Comparison of ENCODE assay signal across 1 cellular context in genomic region chr6:131916091-131916796, GRCh38.
A peak's percentile ranks its signal among the peaks of the same experiment; 100 is the strongest.
TF ChIP-seq lines count a peak whose summit lies in the region.

No MANE protein-coding gene starts in this region.

TF ChIP-seq in WTC11, 78 proteins besides CTCF, POLR2A, EP300 and RAD21:
- TF ChIP-seq, protein P1, sequence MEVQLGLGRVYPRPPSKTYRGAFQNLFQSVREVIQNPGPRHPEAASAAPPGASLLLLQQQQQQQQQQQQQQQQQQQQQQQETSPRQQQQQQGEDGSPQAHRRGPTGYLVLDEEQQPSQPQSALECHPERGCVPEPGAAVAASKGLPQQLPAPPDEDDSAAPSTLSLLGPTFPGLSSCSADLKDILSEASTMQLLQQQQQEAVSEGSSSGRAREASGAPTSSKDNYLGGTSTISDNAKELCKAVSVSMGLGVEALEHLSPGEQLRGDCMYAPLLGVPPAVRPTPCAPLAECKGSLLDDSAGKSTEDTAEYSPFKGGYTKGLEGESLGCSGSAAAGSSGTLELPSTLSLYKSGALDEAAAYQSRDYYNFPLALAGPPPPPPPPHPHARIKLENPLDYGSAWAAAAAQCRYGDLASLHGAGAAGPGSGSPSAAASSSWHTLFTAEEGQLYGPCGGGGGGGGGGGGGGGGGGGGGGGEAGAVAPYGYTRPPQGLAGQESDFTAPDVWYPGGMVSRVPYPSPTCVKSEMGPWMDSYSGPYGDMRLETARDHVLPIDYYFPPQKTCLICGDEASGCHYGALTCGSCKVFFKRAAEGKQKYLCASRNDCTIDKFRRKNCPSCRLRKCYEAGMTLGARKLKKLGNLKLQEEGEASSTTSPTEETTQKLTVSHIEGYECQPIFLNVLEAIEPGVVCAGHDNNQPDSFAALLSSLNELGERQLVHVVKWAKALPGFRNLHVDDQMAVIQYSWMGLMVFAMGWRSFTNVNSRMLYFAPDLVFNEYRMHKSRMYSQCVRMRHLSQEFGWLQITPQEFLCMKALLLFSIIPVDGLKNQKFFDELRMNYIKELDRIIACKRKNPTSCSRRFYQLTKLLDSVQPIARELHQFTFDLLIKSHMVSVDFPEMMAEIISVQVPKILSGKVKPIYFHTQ (CRISPR knock-in tag; IDR thresholded peaks at IDR 0.05) = peak; percentile 81; the same call in 1 of the 2 replicates
- TF ChIP-seq, protein P2, sequence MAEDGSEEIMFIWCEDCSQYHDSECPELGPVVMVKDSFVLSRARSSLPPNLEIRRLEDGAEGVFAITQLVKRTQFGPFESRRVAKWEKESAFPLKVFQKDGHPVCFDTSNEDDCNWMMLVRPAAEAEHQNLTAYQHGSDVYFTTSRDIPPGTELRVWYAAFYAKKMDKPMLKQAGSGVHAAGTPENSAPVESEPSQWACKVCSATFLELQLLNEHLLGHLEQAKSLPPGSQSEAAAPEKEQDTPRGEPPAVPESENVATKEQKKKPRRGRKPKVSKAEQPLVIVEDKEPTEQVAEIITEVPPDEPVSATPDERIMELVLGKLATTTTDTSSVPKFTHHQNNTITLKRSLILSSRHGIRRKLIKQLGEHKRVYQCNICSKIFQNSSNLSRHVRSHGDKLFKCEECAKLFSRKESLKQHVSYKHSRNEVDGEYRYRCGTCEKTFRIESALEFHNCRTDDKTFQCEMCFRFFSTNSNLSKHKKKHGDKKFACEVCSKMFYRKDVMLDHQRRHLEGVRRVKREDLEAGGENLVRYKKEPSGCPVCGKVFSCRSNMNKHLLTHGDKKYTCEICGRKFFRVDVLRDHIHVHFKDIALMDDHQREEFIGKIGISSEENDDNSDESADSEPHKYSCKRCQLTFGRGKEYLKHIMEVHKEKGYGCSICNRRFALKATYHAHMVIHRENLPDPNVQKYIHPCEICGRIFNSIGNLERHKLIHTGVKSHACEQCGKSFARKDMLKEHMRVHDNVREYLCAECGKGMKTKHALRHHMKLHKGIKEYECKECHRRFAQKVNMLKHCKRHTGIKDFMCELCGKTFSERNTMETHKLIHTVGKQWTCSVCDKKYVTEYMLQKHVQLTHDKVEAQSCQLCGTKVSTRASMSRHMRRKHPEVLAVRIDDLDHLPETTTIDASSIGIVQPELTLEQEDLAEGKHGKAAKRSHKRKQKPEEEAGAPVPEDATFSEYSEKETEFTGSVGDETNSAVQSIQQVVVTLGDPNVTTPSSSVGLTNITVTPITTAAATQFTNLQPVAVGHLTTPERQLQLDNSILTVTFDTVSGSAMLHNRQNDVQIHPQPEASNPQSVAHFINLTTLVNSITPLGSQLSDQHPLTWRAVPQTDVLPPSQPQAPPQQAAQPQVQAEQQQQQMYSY (CRISPR knock-in tag; IDR thresholded peaks at IDR 0.05) = 0 out of 2 replicates have a peak, but pooled peaks have one; percentile 5
- peak; percentile 50; the same call in 1 of the 2 replicates for TF ChIP-seq EMX1 (CRISPR knock-in tag; IDR thresholded peaks at IDR 0.05)
- peak; percentile 13; the same call in 1 of the 2 replicates for TF ChIP-seq ZNF671 (CRISPR knock-in tag; IDR thresholded peaks at IDR 0.05)
- TF ChIP-seq NFATC4 (CRISPR knock-in tag; IDR thresholded peaks at IDR 0.05) = peak; percentile 41; the same call in 1 of the 2 replicates
